9 cellular contexts compared by ENCODE assay signal in genomic region chr10:79285315-79286185, GRCh38.
DNase-seq lines count a peak whose midpoint lies in the region; ATAC-seq and TF ChIP-seq lines count a peak whose summit lies in the region.
"Had no signal": no experiment of that assay in that cellular context is flagged by ENCODE, and none has a peak within 500 bp of the region (broad histone marks: within the 10 kb centered on the region; RNA-seq: fewer than 3 reads in every experiment).

No MANE protein-coding gene starts in this region.

- H3K27me3 Mint-ChIP-seq in activated B cell treated with CpG ODN at 0.5 μM for 24 hours: no peaks in the 10 kb centered on the region

- ATAC-seq in HG02884 (IDR thresholded peaks at IDR 0.05; ENCODE audit: unreplicated experiment): peak; percentile 61
- peak; percentile 23 for ATAC-seq in activated B cell treated with CpG ODN at 0.5 μM for 24 hours (ENCODE audit: low read depth)
- no peak for ATAC-seq in right lobe of liver

- no peaks in the 10 kb centered on the region for H3K9me3 Mint-ChIP-seq in activated B cell treated with CpG ODN at 0.5 μM for 24 hours

- no peak for TF ChIP-seq POLR2A in right lobe of liver (IDR thresholded peaks at IDR 0.05)

- intact Hi-C loops in activated B cell treated with CpG ODN at 0.5 μM for 24 hours (cut with micrococcal nuclease): loop anchor here (1.0 to 5.0 kb wide), 15 partner anchors 9 to 1256 kb away; partner anchors contain the start of genes POLR3A, PPIF, ZCCHC24 and ZMIZ1
- intact Hi-C loops in right lobe of liver (cut with DNase I): no loop called here
- intact Hi-C loops in posterior vena cava (cut with DNase I): no loop called here

- no peak for TF ChIP-seq CTCF in activated B cell treated with CpG ODN at 0.5 μM for 24 hours (IDR thresholded peaks at IDR 0.05)
- TF ChIP-seq CTCF in right lobe of liver (IDR thresholded peaks at IDR 0.05): no peak

- H3K27me3 ChIP-seq in right lobe of liver: no peaks in the 10 kb centered on the region

- 60% methylated on average over 5 of the region's 12 CpGs for WGBS in right lobe of liver (ENCODE audit: insufficient coverage, low coverage, low lambda C conversion rate, missing lambda C conversion rate)

- H3K9me3 ChIP-seq in right lobe of liver: no peaks in the 10 kb centered on the region

- DNase-seq in DMS 273 (lab: John Stamatoyannopoulos, UW; ENCODE audit: unreplicated experiment): peak; percentile 24
- DNase-seq in DMS 273 treated with DMSO at 0.1 percent for 48 hours (lab: John Stamatoyannopoulos, UW): no peak
- DNase-seq in activated B cell treated with CpG ODN at 0.5 μM for 24 hours: no peak
- no peak for DNase-seq in right lobe of liver
- no peak for DNase-seq in effector CD8-positive, alpha-beta T cell (lab: John Stamatoyannopoulos, UW)
- no peak for DNase-seq in posterior vena cava (ENCODE audit: low spot score)
- no peak for DNase-seq in NCI-H446 treated with DMSO at 0.1 percent for 48 hours (lab: John Stamatoyannopoulos, UW)

- H3K4me1 Mint-ChIP-seq in activated B cell treated with CpG ODN at 0.5 μM for 24 hours: peaks cover 80% of the 10 kb centered on the region

- CTCF ChIA-PET in activated B cell treated with CpG ODN at 0.5 μM for 24 hours (lab: Charles Lee): interaction anchor here (1.3 to 3.3 kb wide), 2 partner anchors 31 to 36 kb away, joined by 4 to 15 read pairs; no protein-coding TSS in a partner anchor

- peaks cover 0 to 3% (median 0%) of the 10 kb centered on the region in 4 donors for H3K36me3 ChIP-seq in right lobe of liver

- H3K27ac ChIP-seq in right lobe of liver: peak overlapping the region; percentile 21 to 55 (median 25)
- H3K27ac ChIP-seq: 22Rv1 had no signal

- H3K36me3 Mint-ChIP-seq in activated B cell treated with CpG ODN at 0.5 μM for 24 hours (ENCODE audit: low read depth): peaks cover 38% of the 10 kb centered on the region

- H3K4me3 ChIP-seq in right lobe of liver: no peak overlapping the region

- H3K4me1 ChIP-seq in right lobe of liver: no peaks in the 10 kb centered on the region

- POLR2A ChIA-PET in activated B cell treated with CpG ODN at 0.5 μM for 24 hours (lab: Charles Lee): interaction anchor here (0.9 to 12.9 kb wide), 12 partner anchors 9 to 46 kb away, joined by 3 to 350 read pairs (median 5); no protein-coding TSS in a partner anchor

- peak overlapping the region; percentile 78 for H3K4me3 Mint-ChIP-seq in activated B cell treated with CpG ODN at 0.5 μM for 24 hours

- H3K27ac Mint-ChIP-seq in activated B cell treated with CpG ODN at 0.5 μM for 24 hours: peak overlapping the region; percentile 97

Comparison
In these comparisons a context has a peak if more than half of its experiments do, and no peak if none do; other contexts are left out.
1. ATAC-seq: peak in HG02884 (single experiment) and activated B cell treated with CpG ODN at 0.5 μM for 24 hours (single experiment); none in right lobe of liver (0 of 4).